Comparison of ENCODE assay signal across 1 cellular context in genomic region chr19:32316034-32316433, GRCh38.
TF ChIP-seq lines count a peak whose summit lies in the region.

No MANE protein-coding gene starts in this region.

TF ChIP-seq in SK-N-SH, 30 proteins besides CTCF, POLR2A, EP300 and RAD21 (continued from another document):
- TF ChIP-seq MAX (IDR thresholded peaks at IDR 0.05; ENCODE audit: low read depth) = no peak
TF ChIP-seq in SK-N-SH: peak in this region for 1.
